8 cellular contexts compared by ENCODE assay signal in the genomic region with DNA sequence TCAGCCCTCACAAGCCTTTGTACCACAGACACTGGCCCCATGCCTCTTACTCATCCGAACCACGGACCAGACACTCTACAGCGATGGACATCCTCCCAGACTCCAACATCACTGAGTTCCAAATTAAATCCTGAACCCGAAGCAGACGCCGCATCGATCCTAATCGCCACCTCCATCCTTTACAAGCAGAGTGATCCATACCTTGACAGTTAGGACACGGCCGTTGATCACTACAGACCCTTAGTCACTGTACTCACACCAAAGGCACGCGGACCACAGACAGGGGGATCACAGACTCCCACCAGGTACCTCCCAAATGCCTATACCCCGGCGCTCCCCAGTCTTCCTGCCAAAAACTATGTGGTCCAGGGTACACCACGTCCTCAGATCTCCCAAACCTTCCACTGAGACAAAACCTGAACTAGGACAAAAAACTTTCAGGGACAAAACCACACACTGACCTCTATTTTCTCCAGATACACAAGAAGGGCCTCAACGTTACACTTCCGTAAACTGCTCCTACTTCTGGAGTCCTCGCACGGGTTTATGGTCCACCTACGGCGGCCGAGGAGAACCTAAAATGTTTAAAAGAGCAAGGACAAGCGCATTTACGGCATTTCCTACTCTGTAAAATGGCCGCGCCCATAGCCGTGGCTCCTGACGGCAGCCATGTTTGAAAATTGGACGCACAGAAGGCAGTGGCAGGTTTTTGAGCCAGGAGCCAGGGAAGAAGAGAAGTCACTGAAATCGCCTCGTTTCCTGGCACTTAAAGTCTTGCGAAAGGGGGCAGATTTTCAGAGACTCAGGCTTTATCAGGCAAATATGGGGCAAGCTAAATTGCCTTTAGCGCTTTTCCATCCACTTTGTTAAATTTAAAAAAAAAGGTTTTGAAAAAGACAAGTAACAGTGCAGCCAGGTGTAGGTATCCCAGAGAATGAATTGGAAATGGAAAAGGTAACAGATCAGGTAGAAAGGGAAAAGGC. TPM values are rescaled to one million over a fixed set of nuclear protein-coding genes. Genes with fewer than 3 reads are reported as not detected.
DNase-seq lines count a peak whose midpoint lies in the region; ATAC-seq and TF ChIP-seq lines count a peak whose summit lies in the region.

Gene ZNF350 (minus strand): TSS at position 532 of the 983 bp plus-strand sequence. CDS start 12,480 bp downstream, outside the sequence.

- H3K4me1 Mint-ChIP-seq in type B pancreatic cell (ENCODE audit: unreplicated experiment), result peaks cover 8% of the 10 kb centered on the region

- H3K4me1 ChIP-seq in DOHH2 (ENCODE audit: control insufficient read depth, low read length) (peaks cover 5% of the 10 kb centered on the region), heart right ventricle (peaks cover 7 to 37% (median 16%) of the 10 kb centered on the region in 9 donors)

- no peaks in the 10 kb centered on the region for H3K27me3 Mint-ChIP-seq in type B pancreatic cell

- intact Hi-C loops in T-helper 1 cell treated with Interleukin-12 subunit alpha and Interleukin-12 subunit beta and Interleukin-4 antibody, amounts not matched to agents 30 ng/mL and 1 ng/mL, for 36 hours (cut with micrococcal nuclease), result loop anchor here (1.0 kb wide), 6 partner anchors 22 to 204 kb away; partner anchors contain the start of genes PPP2R1A, ZNF613, ZNF614 and ZNF615
- intact Hi-C loops in heart right ventricle (cut with DNase I), result loop anchor here in 5 of 10 donors (2.0 to 10.0 kb wide), 5 partner anchors 22 to 102 kb away; partner anchors contain the start of genes ZNF613 (in 2 of the 5), ZNF432 (in 1 of the 5), ZNF577 (in 1 of the 5) and ZNF615 (in 1 of the 5)
- intact Hi-C loops in posterior cingulate gyrus (cut with DNase I), result loop anchor here (1.0 to 10.0 kb wide), 3 partner anchors 62 to 99 kb away; partner anchors contain the start of genes ZNF577 and ZNF613

- 2% methylated on average over 33 of the region's 33 CpGs for WGBS in heart right ventricle, 2 donors

- ATAC-seq in heart right ventricle, result peak; percentile 98 to 100 (median 99)

- no peaks in the 10 kb centered on the region for H3K9me2 ChIP-seq in DOHH2 (replicated peaks; ENCODE audit: control insufficient read depth, low read length)

- H3K27ac Mint-ChIP-seq in type B pancreatic cell, result peak within 1 kb of the TSS; percentile 92

- H3K4me3 Mint-ChIP-seq in type B pancreatic cell, result peak within 1 kb of the TSS; percentile 98

- peaks cover 7% of the 10 kb centered on the region for H3K36me3 ChIP-seq in DOHH2 (ENCODE audit: control insufficient read depth, low read length)
- no peaks in the 10 kb centered on the region for H3K36me3 ChIP-seq in H7 (replicated peaks; ENCODE audit: control insufficient read depth, insufficient read depth, low read length)
- peaks cover 0 to 26% (median 5%) of the 10 kb centered on the region in 9 donors for H3K36me3 ChIP-seq in heart right ventricle

- H3K27ac ChIP-seq in DOHH2 (ENCODE audit: low read depth, low read length) (peak within 1 kb of the TSS; percentile 14; the same call in 1 of the 2 replicates), heart right ventricle (peak within 1 kb of the TSS in 9 of 10 donors; percentile 34 to 90 (median 76))

- TF ChIP-seq CTCF in DOHH2 (IDR thresholded peaks at IDR 0.05; ENCODE audit: low read depth, low read length, poor library complexity, severe bottlenecking) (no peak), heart right ventricle (IDR thresholded peaks at IDR 0.05) (no peak), type B pancreatic cell (conservative IDR thresholded peaks at IDR 0.05) (no peak)

- no peaks in the 10 kb centered on the region for H4K20me1 ChIP-seq in DOHH2 (ENCODE audit: control insufficient read depth, insufficient read depth, low read depth, low read length)

- DNase-seq in H7 (no peak), NCI-H1048 (lab: John Stamatoyannopoulos, UW) (peak; percentile 64), amniotic stem cell (lab: John Stamatoyannopoulos, UW) (peak; percentile 90), heart right ventricle (peak; percentile 84 to 97), posterior cingulate gyrus (peak; percentile 90 to 99 (median 96)), type B pancreatic cell (ENCODE audit: extremely low spot score, unreplicated experiment) (peak; percentile 87)

- peaks cover 13% of the 10 kb centered on the region for H3K9me3 Mint-ChIP-seq in type B pancreatic cell

- peaks cover 25% of the 10 kb centered on the region for H3K36me3 Mint-ChIP-seq in type B pancreatic cell

- peaks cover 6% of the 10 kb centered on the region for H3K79me2 ChIP-seq in DOHH2 (ENCODE audit: control insufficient read depth, low read length)

- peaks cover 46% of the 10 kb centered on the region for H3K9me3 ChIP-seq in DOHH2 (ENCODE audit: control insufficient read depth, insufficient read depth, low read length)
- H3K9me3 ChIP-seq in heart right ventricle, result peaks cover 0 to 89% (median 23%) of the 10 kb centered on the region in 11 donors

- peak within 1 kb of the TSS; percentile 90 for H3K4me2 ChIP-seq in DOHH2 (ENCODE audit: low read length)

- no peaks in the 10 kb centered on the region for H3K27me3 ChIP-seq in DOHH2 (ENCODE audit: control insufficient read depth, low read length)
- no peaks in the 10 kb centered on the region for H3K27me3 ChIP-seq in H7 (ENCODE audit: control insufficient read depth, insufficient read depth, low read length)
- H3K27me3 ChIP-seq in heart right ventricle, result no peaks in the 10 kb centered on the region

- H3K4me3 ChIP-seq in DOHH2 (ENCODE audit: low read length) (peak within 1 kb of the TSS; percentile 83), H7 (ENCODE audit: insufficient read depth, low read depth, low read length) (peak within 1 kb of the TSS; percentile 60), heart right ventricle (peak within 1 kb of the TSS; percentile 68 to 93 (median 84))

- 0 out of 2 replicates have a peak, but pooled peaks cover 4% of the 10 kb centered on the region for H3F3A ChIP-seq in DOHH2 (ENCODE audit: control insufficient read depth, insufficient read depth)

RNA-seq across cellular contexts. Expression of gene ZNF350, which starts in this region (rescaled TPM):
- total RNA-seq in H7 (2014; rRNA removed; shearing (Covaris generic)), result 0.15 and 0.28 TPM in 2 replicates
- total RNA-seq in T-helper 1 cell treated with Interleukin-12 subunit alpha and Interleukin-12 subunit beta and Interleukin-4 antibody, amounts not matched to agents 30 ng/mL and 1 ng/mL, for 36 hours, result 13.5 and 14.0 TPM in 2 replicates
- 10 to 100 TPM in 1 of 10 donors, 1 to 10 TPM in 9; 5.3 to 10.1 (median 7.5) TPM for total RNA-seq in heart right ventricle
- 1 to 10 TPM; 4.6 to 6.7 TPM for polyA plus RNA-seq in heart right ventricle
- 10.4 and 14.2 TPM in 2 replicates for total RNA-seq in type B pancreatic cell (ENCODE audit: low replicate concordance)
